In genomic region chr10:122149138-122149606, GRCh38 we compare ENCODE assay signal across 12 cellular contexts.
DNase-seq lines count a peak whose midpoint lies in the region; ATAC-seq, FAIRE-seq and TF ChIP-seq lines count a peak whose summit lies in the region.
"Had no signal": no experiment of that assay in that cellular context is flagged by ENCODE, and none has a peak within 500 bp of the region (broad histone marks: within the 10 kb centered on the region; RNA-seq: fewer than 3 reads in every experiment).

No MANE protein-coding gene starts in this region.

- no peak for ATAC-seq in GM21381 (IDR thresholded peaks at IDR 0.05; ENCODE audit: unreplicated experiment)
- no peak for ATAC-seq in right lobe of liver

- H3K56ac ChIP-seq in H1 (replicated peaks; ENCODE audit: insufficient read length, low read depth, low read length) (no peak overlapping the region), mesendoderm (ENCODE audit: low read length) (peak overlapping the region; percentile 57)

- WGBS in H1 (ENCODE audit: extremely low coverage in 1 of 2, insufficient coverage in 1 of 2, insufficient read length in 1 of 2, insufficient replicate concordance in 2 of 2, low coverage in 1 of 2, low lambda C conversion rate in 2 of 2, missing lambda C conversion rate in 1 of 2), 2 experiments = 93% methylated on average over 10 of the region's 12 CpGs; no CpG with 5 or more reads in 1 of the 2 experiments
- WGBS in mesendoderm (ENCODE audit: extremely low coverage, insufficient coverage, low lambda C conversion rate) = no CpG with 5 or more reads among the region's 12 CpGs
- 46 to 68% (median 66%) methylated on average over 5 to 12 of the region's 12 CpGs for WGBS in stomach, 5 donors
- no CpG with 5 or more reads among the region's 12 CpGs for WGBS in right lobe of liver (ENCODE audit: insufficient coverage, low coverage, low lambda C conversion rate, missing lambda C conversion rate)

- no peak for TF ChIP-seq EP300 in H1 (IDR thresholded peaks at IDR 0.05; ENCODE audit: borderline replicate concordance in 1 of 2, low read depth in 2 of 2, low read length in 2 of 2)
- TF ChIP-seq EP300 in stomach (IDR thresholded peaks at IDR 0.05) = no peak

- POLR2A ChIA-PET in H1 (lab: Charles Lee; ENCODE audit: partially characterized antibody) = interaction anchor here (0.6 to 1.1 kb wide), 5 partner anchors 11 to 31 kb away, joined by 3 to 5 read pairs (median 3); no protein-coding TSS in a partner anchor

- peaks cover 25% of the 10 kb centered on the region for H3K36me3 Mint-ChIP-seq in HFFc6 (ENCODE audit: low read depth)

- H3K4me2 ChIP-seq in H1 (ENCODE audit: insufficient read depth in 1 of 2, low read depth in 2 of 2, low read length in 2 of 2) (no peak overlapping the region), mesendoderm (ENCODE audit: low read length) (no peak overlapping the region)

- no peak overlapping the region for H2BK15ac ChIP-seq in H1 (ENCODE audit: low read length)
- H2BK15ac ChIP-seq in mesendoderm (replicated peaks; ENCODE audit: low read depth) = no peak overlapping the region

- no peak for TF ChIP-seq RAD21 in H1 (IDR thresholded peaks at IDR 0.05 in 1 of 2, conservative IDR thresholded peaks at IDR 0.05 in 1 of 2; ENCODE audit: low read depth in 2 of 2, low read length in 2 of 2)

- H3K9ac ChIP-seq in H1 (replicated peaks in 1 of 4; ENCODE audit: extremely low read depth in 1 of 4, low read depth in 3 of 4, low read length in 3 of 4) (no peak overlapping the region), mesendoderm (ENCODE audit: low read length) (no peak overlapping the region)

- no peaks in the 10 kb centered on the region; the same call in 1 of the 2 replicates for H3K27me3 Mint-ChIP-seq in HFFc6 (ENCODE audit: insufficient read depth)

- TF ChIP-seq CTCF in HFFc6 (IDR thresholded peaks at IDR 0.05) (no peak), H1 (IDR thresholded peaks at IDR 0.05; ENCODE audit: control extremely low read depth in 1 of 3, insufficient read depth in 1 of 3, low read depth in 1 of 3, low read length in 3 of 3) (no peak), stomach (IDR thresholded peaks at IDR 0.05) (no peak), right lobe of liver (IDR thresholded peaks at IDR 0.05) (no peak)

- no peak overlapping the region for H2AFZ ChIP-seq in H1 (ENCODE audit: low read length)

- H4K91ac ChIP-seq in H1 (replicated peaks; ENCODE audit: insufficient read length, low read length) = peak overlapping the region; percentile 61

- H3K14ac ChIP-seq in H1 (ENCODE audit: insufficient read length) = no peak overlapping the region

- H3K4me1 Mint-ChIP-seq in HFFc6 (ENCODE audit: low read depth) = peaks cover 55% of the 10 kb centered on the region

- H4K8ac ChIP-seq in H1 (ENCODE audit: extremely low read depth, insufficient read depth, low read length) (no peak overlapping the region), mesendoderm (ENCODE audit: low read depth, low read length) (no peak overlapping the region)

- H3K79me1 ChIP-seq in H1 (ENCODE audit: low read depth, low read length) (peaks cover 3% of the 10 kb centered on the region; the same call in 1 of the 2 replicates), mesendoderm (ENCODE audit: low read length) (peaks cover 2% of the 10 kb centered on the region)

- H3K4me1 ChIP-seq in H1 (replicated peaks in 1 of 4; ENCODE audit: control insufficient read depth in 3 of 4, insufficient read depth in 4 of 4, low read length in 3 of 4) = peaks cover 0 to 17% (median 0%) of the 10 kb centered on the region in 4 experiments; a peak in 2 of 7 replicates
- peaks cover 4% of the 10 kb centered on the region for H3K4me1 ChIP-seq in mesendoderm (ENCODE audit: control insufficient read depth, low read depth, low read length)
- H3K4me1 ChIP-seq in stomach = peaks cover 16 to 47% (median 30%) of the 10 kb centered on the region in 4 donors
- peaks cover 0 to 33% (median 12%) of the 10 kb centered on the region in 4 donors for H3K4me1 ChIP-seq in right lobe of liver
- H3K4me1 ChIP-seq: Caco-2 had no signal

- peaks cover 2 to 11% (median 4%) of the 10 kb centered on the region in 4 experiments; a peak in 5 of 8 replicates for H3K36me3 ChIP-seq in H1 (ENCODE audit: control insufficient read depth in 2 of 4, insufficient read depth in 4 of 4, low read length in 3 of 4)
- no peaks in the 10 kb centered on the region for H3K36me3 ChIP-seq in mesendoderm (ENCODE audit: control insufficient read depth, insufficient read depth, low read length)
- H3K36me3 ChIP-seq in stomach = peaks cover 0 to 43% (median 25%) of the 10 kb centered on the region in 4 donors
- H3K36me3 ChIP-seq in right lobe of liver = no peaks in the 10 kb centered on the region

- no peak for FAIRE-seq in H1 (lab: Jason Lieb, UNC)
- FAIRE-seq: GM12891 had no signal

- H3K4ac ChIP-seq in H1 (replicated peaks; ENCODE audit: insufficient read length, low read depth, low read length) (no peak overlapping the region), mesendoderm (ENCODE audit: low read depth, low read length) (no peak overlapping the region)

- CTCF ChIA-PET in H1 (lab: Charles Lee; ENCODE audit: partially characterized antibody) = interaction anchor here (0.6 to 1.2 kb wide), 7 partner anchors 12 to 389 kb away, joined by 3 to 4 read pairs (median 3); no protein-coding TSS in a partner anchor

- peaks cover 0 to 4% of the 10 kb centered on the region in 2 experiments; a peak in 1 of 4 replicates for H3K79me2 ChIP-seq in H1 (ENCODE audit: control insufficient read depth in 1 of 2, insufficient read depth in 2 of 2, low read length in 2 of 2)
- H3K79me2 ChIP-seq in mesendoderm (ENCODE audit: control insufficient read depth, insufficient read depth, low read length) = no peaks in the 10 kb centered on the region

- no peaks in the 10 kb centered on the region for H3K23me2 ChIP-seq in H1 (ENCODE audit: low read depth, low read length)

- no peak overlapping the region for H3K18ac ChIP-seq in H1 (ENCODE audit: extremely low read depth, low read length)
- H3K18ac ChIP-seq in mesendoderm (ENCODE audit: low read length) = no peak overlapping the region

- H2BK5ac ChIP-seq in H1 (ENCODE audit: low read depth, low read length) (no peak overlapping the region), mesendoderm (ENCODE audit: low read length) (no peak overlapping the region)

- no peak overlapping the region for H3K23ac ChIP-seq in H1 (ENCODE audit: insufficient read length)
- H3K23ac ChIP-seq in mesendoderm (ENCODE audit: low read length) = no peak overlapping the region

- TF ChIP-seq POLR2A in H1 (IDR thresholded peaks at IDR 0.05; ENCODE audit: control extremely low read depth in 1 of 2, low read depth in 2 of 2, low read length in 2 of 2) (no peak), stomach (IDR thresholded peaks at IDR 0.05) (no peak), right lobe of liver (IDR thresholded peaks at IDR 0.05) (no peak)

- H2BK20ac ChIP-seq in H1 (ENCODE audit: low read length) = no peak overlapping the region

- H2AK5ac ChIP-seq in H1 (ENCODE audit: low read depth, low read length) = no peak overlapping the region; the same call in 1 of the 2 replicates
- no peak overlapping the region for H2AK5ac ChIP-seq in mesendoderm (ENCODE audit: low read length)

- DNase-seq in HFFc6 (no peak), H1 (ENCODE audit: low read depth in 1 of 2, low spot score in 2 of 2) (no peak), mesendoderm (no peak), stomach (no peak), right lobe of liver (no peak)
- DNase-seq in activated effector memory CD4-positive, alpha-beta T cell treated with Interleukin-2 at 50 U/mL for 16 hours = no peak
- DNase-seq in NK-92 treated with Interleukin-12 subunit alpha and Interleukin-12 subunit beta, amount 100 ng/mL, for 24 hours (lab: John Stamatoyannopoulos, UW) = no peak
- DNase-seq: activated CD4-positive, CD25-positive, alpha-beta regulatory T cell treated with anti-CD3 and anti-CD28 coated beads, Interleukin-2, amount 50 U/mL, for 72 hours; Caco-2; SHP77 had no signal

- peak overlapping the region; percentile 88 for H3K27ac Mint-ChIP-seq in HFFc6

- H3K9me3 ChIP-seq in H1 (ENCODE audit: insufficient read depth in 2 of 2, low read depth in 1 of 2, low read length in 1 of 2) (peaks cover 4 to 8% of the 10 kb centered on the region in 2 experiments; a peak in 3 of 4 replicates), stomach (peaks cover 0 to 5% (median 0%) of the 10 kb centered on the region in 4 donors), right lobe of liver (no peaks in the 10 kb centered on the region)

- H3K4me3 ChIP-seq in H1 (ENCODE audit: extremely low read depth in 1 of 4, insufficient read depth in 2 of 4, low read depth in 3 of 4, low read length in 4 of 4) (no peak overlapping the region), mesendoderm (ENCODE audit: low read length) (no peak overlapping the region), stomach (no peak overlapping the region), right lobe of liver (no peak overlapping the region)

- H4K20me1 ChIP-seq in H1 (replicated peaks in 1 of 2; ENCODE audit: control insufficient read depth in 1 of 2, insufficient read depth in 2 of 2, low read length in 2 of 2) = peaks cover 0 to 7% of the 10 kb centered on the region in 2 experiments

- H3K27ac ChIP-seq in H1 (ENCODE audit: low read depth, low read length) (no peak overlapping the region), mesendoderm (ENCODE audit: low read depth, low read length) (no peak overlapping the region), stomach (peak overlapping the region; percentile 34 to 88 (median 71)), right lobe of liver (no peak overlapping the region)

- H2BK12ac ChIP-seq in H1 (ENCODE audit: low read depth, low read length) = no peak overlapping the region

- intact Hi-C loops in stomach (cut with DNase I; ENCODE audit: low total_unique reads) = no loop called here
- intact Hi-C loops in right lobe of liver (cut with DNase I) = loop anchor here in 1 of 2 donors (10.0 kb wide), 1 partner anchor 46 kb away; no protein-coding TSS in a partner anchor

- H4K5ac ChIP-seq in H1 (ENCODE audit: insufficient read length, low read depth, low read length) (no peak overlapping the region), mesendoderm (ENCODE audit: low read length) (no peak overlapping the region)

- H2BK120ac ChIP-seq in H1 (replicated peaks; ENCODE audit: low read depth, low read length) (no peak overlapping the region), mesendoderm (ENCODE audit: low read depth, low read length) (no peak overlapping the region)

- peak overlapping the region; percentile 34; the same call in 1 of the 2 replicates for H3K4me3 Mint-ChIP-seq in HFFc6

- H3K27me3 ChIP-seq in H1 (replicated peaks in 1 of 4; ENCODE audit: control insufficient read depth in 3 of 4, extremely low read depth in 1 of 4, insufficient read depth in 3 of 4, low read length in 3 of 4) = no peaks in the 10 kb centered on the region
- H3K27me3 ChIP-seq in mesendoderm (ENCODE audit: insufficient read depth, low read length, poor library complexity) = no peaks in the 10 kb centered on the region
- no peaks in the 10 kb centered on the region for H3K27me3 ChIP-seq in stomach
- H3K27me3 ChIP-seq in right lobe of liver = no peaks in the 10 kb centered on the region

- H3K9me3 Mint-ChIP-seq in HFFc6 = no peaks in the 10 kb centered on the region

TF ChIP-seq in H1, 55 proteins besides CTCF, POLR2A, EP300 and RAD21:
- TF ChIP-seq RXRA (IDR thresholded peaks at IDR 0.05; ENCODE audit: insufficient read depth, low read depth, low read length) (no peak), TAF7 (optimal IDR thresholded peaks at IDR 0.05; ENCODE audit: borderline replicate concordance, low read depth, low read length) (no peak)

Comparison
In these comparisons a context has a peak if more than half of its experiments do, and no peak if none do; other contexts are left out.
1. H3K27ac ChIP-seq: peak in stomach (5 of 5); none in H1 (single experiment), mesendoderm (single experiment) and right lobe of liver (0 of 3).